11 cellular contexts compared by ENCODE assay signal in genomic region chr18:13576598-13576997, GRCh38.
DNase-seq lines count a peak whose midpoint lies in the region; ATAC-seq lines count a peak whose summit lies in the region.
"Had no signal": no experiment of that assay in that cellular context is flagged by ENCODE, and none has a peak within 500 bp of the region (broad histone marks: within the 10 kb centered on the region; RNA-seq: fewer than 3 reads in every experiment).

No MANE protein-coding gene starts in this region.

- no peaks in the 10 kb centered on the region for H3K9me3 ChIP-seq in CD4-positive, alpha-beta memory T cell (ENCODE audit: control insufficient read depth in 1 of 2, low read length in 2 of 2)
- H3K9me3 ChIP-seq: colonic mucosa had no signal

- no CpG with 5 or more reads among the region's 6 CpGs for WGBS in mesendoderm (ENCODE audit: extremely low coverage, insufficient coverage, low lambda C conversion rate)

- H3K36me3 Mint-ChIP-seq in CD4-positive, alpha-beta memory T cell, result peaks cover 2 to 8% of the 10 kb centered on the region in 2 donors

- no peaks in the 10 kb centered on the region for H3K9me3 Mint-ChIP-seq in CD4-positive, alpha-beta memory T cell

- POLR2A ChIA-PET in CD4-positive, alpha-beta memory T cell (lab: Charles Lee; ENCODE audit: partially characterized antibody), result interaction anchor here (1.2 to 1.3 kb wide), 2 partner anchors 10 to 35 kb away, joined by 3 to 4 read pairs; no protein-coding TSS in a partner anchor

- H3K79me2 ChIP-seq in mesendoderm (ENCODE audit: control insufficient read depth, insufficient read depth, low read length), result no peaks in the 10 kb centered on the region

- no peak overlapping the region for H3K4ac ChIP-seq in mesendoderm (ENCODE audit: low read depth, low read length)

- H4K8ac ChIP-seq in mesendoderm (ENCODE audit: low read depth, low read length), result no peak overlapping the region

- peaks cover 32 to 48% (median 40%) of the 10 kb centered on the region in 4 donors for H3K4me1 Mint-ChIP-seq in CD4-positive, alpha-beta memory T cell

- CTCF ChIA-PET in CD4-positive, alpha-beta memory T cell (lab: Charles Lee; ENCODE audit: partially characterized antibody), result interaction anchor here (0.7 to 1.9 kb wide), 4 partner anchors 13 to 36 kb away, joined by 3 to 6 read pairs (median 4); no protein-coding TSS in a partner anchor

- peaks cover 36% of the 10 kb centered on the region for H3K4me1 ChIP-seq in CD4-positive, alpha-beta memory T cell (ENCODE audit: insufficient read depth, low read length)
- H3K4me1 ChIP-seq in mesendoderm (ENCODE audit: control insufficient read depth, low read depth, low read length), result no peaks in the 10 kb centered on the region
- H3K4me1 ChIP-seq: colonic mucosa had no signal

- H3K56ac ChIP-seq in mesendoderm (ENCODE audit: low read length), result no peak overlapping the region

- no peaks in the 10 kb centered on the region for H3K27me3 Mint-ChIP-seq in CD4-positive, alpha-beta memory T cell

- no peak overlapping the region for H3K18ac ChIP-seq in mesendoderm (ENCODE audit: low read length)

- intact Hi-C loops in CD4-positive, alpha-beta memory T cell (cut with micrococcal nuclease), result no loop called here

- no peaks in the 10 kb centered on the region for H3K27me3 ChIP-seq in CD4-positive, alpha-beta memory T cell (ENCODE audit: insufficient read depth, low read length)
- H3K27me3 ChIP-seq in mesendoderm (ENCODE audit: insufficient read depth, low read length, poor library complexity), result no peaks in the 10 kb centered on the region
- H3K27me3 ChIP-seq: colonic mucosa had no signal

- no peak overlapping the region for H3K27ac ChIP-seq in CD4-positive, alpha-beta memory T cell (ENCODE audit: low read depth, low read length)
- H3K27ac ChIP-seq in angular gyrus (ENCODE audit: low read depth, low read length), result peak overlapping the region; percentile 77
- no peak overlapping the region for H3K27ac ChIP-seq in mesendoderm (ENCODE audit: low read depth, low read length)
- H3K27ac ChIP-seq: colonic mucosa had no signal

- H3K4me3 Mint-ChIP-seq in CD4-positive, alpha-beta memory T cell, result peak overlapping the region in 7 of 8 donors; percentile 43 to 81 (median 73)

- H2BK15ac ChIP-seq in mesendoderm (replicated peaks; ENCODE audit: low read depth), result no peak overlapping the region

- H2AK5ac ChIP-seq in mesendoderm (ENCODE audit: low read length), result no peak overlapping the region

- H3K9ac ChIP-seq in mesendoderm (ENCODE audit: low read length), result no peak overlapping the region

- peak overlapping the region in 3 of 7 donors; percentile 20 to 64 (median 62) for H3K27ac Mint-ChIP-seq in CD4-positive, alpha-beta memory T cell

- no peak for DNase-seq in CD4-positive, alpha-beta memory T cell
- DNase-seq in NCI-H2171 treated with DMSO at 0.1 percent for 48 hours (lab: John Stamatoyannopoulos, UW) (no peak), NCI-H69 (lab: John Stamatoyannopoulos, UW) (no peak), NCI-H226 (no peak), mesendoderm (no peak)
- DNase-seq: colonic mucosa; COR-L47; stimulated activated naive CD4-positive, alpha-beta T cell had no signal

- H3K23ac ChIP-seq in mesendoderm (ENCODE audit: low read length), result no peak overlapping the region

- H3K36me3 ChIP-seq in CD4-positive, alpha-beta memory T cell (ENCODE audit: insufficient read depth, low read length), result no peaks in the 10 kb centered on the region
- no peaks in the 10 kb centered on the region for H3K36me3 ChIP-seq in mesendoderm (ENCODE audit: control insufficient read depth, insufficient read depth, low read length)
- H3K36me3 ChIP-seq: colonic mucosa had no signal

- H4K5ac ChIP-seq in mesendoderm (ENCODE audit: low read length), result no peak overlapping the region

- H2BK5ac ChIP-seq in mesendoderm (ENCODE audit: low read length), result no peak overlapping the region

- H3K4me2 ChIP-seq in mesendoderm (ENCODE audit: low read length), result no peak overlapping the region

- no peak overlapping the region for H2BK120ac ChIP-seq in mesendoderm (ENCODE audit: low read depth, low read length)

- no peaks in the 10 kb centered on the region for H3K79me1 ChIP-seq in mesendoderm (ENCODE audit: low read length)

- ATAC-seq in GM19351 (IDR thresholded peaks at IDR 0.05; ENCODE audit: unreplicated experiment) (peak; percentile 17), HG03066 (IDR thresholded peaks at IDR 0.05; ENCODE audit: low read depth, unreplicated experiment) (peak; percentile 6)

- H3K4me3 ChIP-seq in CD4-positive, alpha-beta memory T cell (ENCODE audit: low read length in 2 of 2), result no peak overlapping the region
- no peak overlapping the region for H3K4me3 ChIP-seq in mesendoderm (ENCODE audit: low read length)
- H3K4me3 ChIP-seq: colonic mucosa had no signal
